Comparison of ENCODE assay signal across 17 cellular contexts in genomic region chr10:89352802-89353201, GRCh38. TPM values are rescaled to one million over a fixed set of nuclear protein-coding genes. Genes with fewer than 3 reads are reported as not detected.
DNase-seq lines count a peak whose midpoint lies in the region; ATAC-seq and TF ChIP-seq lines count a peak whose summit lies in the region.
"Had no signal": no experiment of that assay in that cellular context is flagged by ENCODE, and none has a peak within 500 bp of the region (broad histone marks: within the 10 kb centered on the region; RNA-seq: fewer than 3 reads in every experiment).

No MANE protein-coding gene starts in this region.

- H3K27ac Mint-ChIP-seq in activated CD8-positive, alpha-beta T cell treated with anti-CD3 and anti-CD28 coated beads for 36 hours, result no peak overlapping the region
- H3K27ac Mint-ChIP-seq: activated naive CD8-positive, alpha-beta T cell treated with anti-CD3 and anti-CD28 coated beads, Interleukin-2, amount 10 ng/mL, durations not matched to agents 7 days and 5 days; activated T-cell treated with anti-CD3 and anti-CD28 coated beads, Interleukin-2, amount 50 U/mL, for 24 hours had no signal

- peaks cover 25% of the 10 kb centered on the region for H3K27me3 Mint-ChIP-seq in activated CD8-positive, alpha-beta T cell treated with anti-CD3 and anti-CD28 coated beads for 36 hours

- no peak overlapping the region for H3K4me3 ChIP-seq in RWPE2 (ENCODE audit: severe bottlenecking)
- no peak overlapping the region for H3K4me3 ChIP-seq in sigmoid colon
- no peak overlapping the region for H3K4me3 ChIP-seq in mucosa of descending colon
- H3K4me3 ChIP-seq: BLaER1 treated with 17β-estradiol and CSF1 and Interleukin-3, amounts not matched to agents 10 nM and 100 nM had no signal

- no peak for TF ChIP-seq EP300 in sigmoid colon (IDR thresholded peaks at IDR 0.05)

- intact Hi-C loops in sigmoid colon (cut with DNase I) (no loop called here), mucosa of descending colon (cut with DNase I, micrococcal nuclease) (no loop called here)
- intact Hi-C loops in activated CD8-positive, alpha-beta T cell treated with anti-CD3 and anti-CD28 coated beads for 36 hours (cut with micrococcal nuclease), result no loop called here

- peaks cover 32% of the 10 kb centered on the region for H3K4me1 ChIP-seq in RWPE2 (ENCODE audit: insufficient read depth, poor library complexity, severe bottlenecking)
- peaks cover 0 to 27% (median 25%) of the 10 kb centered on the region in 4 donors for H3K4me1 ChIP-seq in sigmoid colon
- peaks cover 28% of the 10 kb centered on the region for H3K4me1 ChIP-seq in mucosa of descending colon (ENCODE audit: low read depth)

- 84 to 93% methylated on average over 4 of the region's 4 CpGs for WGBS in sigmoid colon, 2 donors

- DNase-seq in ELR (ENCODE audit: low read depth) (peak; percentile 28), RWPE2 (ENCODE audit: low spot score) (no peak), fibroblast of peridontal ligament (ENCODE audit: extremely low read depth) (peak; percentile 27), sigmoid colon (no peak), putamen (ENCODE audit: low spot score) (no peak), mucosa of descending colon (no peak)
- DNase-seq in activated CD8-positive, alpha-beta T cell treated with anti-CD3 and anti-CD28 coated beads for 36 hours, result no peak
- DNase-seq: activated CD4-positive, CD25-positive, alpha-beta regulatory T cell treated with anti-CD3 and anti-CD28 coated beads, Interleukin-2, amount 50 U/mL, for 72 hours; activated naive CD8-positive, alpha-beta T cell treated with anti-CD3 and anti-CD28 coated beads, Interleukin-2, amount 10 ng/mL, durations not matched to agents 7 days and 5 days; activated T-cell treated with anti-CD3 and anti-CD28 coated beads, Interleukin-2, amount 50 U/mL, for 24 hours; DMS79 treated with DMSO at 0.1 percent for 48 hours; midbrain; NCI-H1436 treated with DMSO at 0.1 percent for 48 hours; NCI-H510A; stimulated activated CD4-positive, alpha-beta T cell treated with anti-CD3 and anti-CD28 coated beads, Interleukin-15, amount 100 ng/mL, for 24 hours had no signal

- H3K36me3 Mint-ChIP-seq in activated CD8-positive, alpha-beta T cell treated with anti-CD3 and anti-CD28 coated beads for 36 hours (ENCODE audit: low read depth), result no peaks in the 10 kb centered on the region
- H3K36me3 Mint-ChIP-seq: activated naive CD8-positive, alpha-beta T cell treated with anti-CD3 and anti-CD28 coated beads, Interleukin-2, amount 10 ng/mL, durations not matched to agents 7 days and 5 days had no signal

- H3K4me3 Mint-ChIP-seq in activated CD8-positive, alpha-beta T cell treated with anti-CD3 and anti-CD28 coated beads for 36 hours, result no peak overlapping the region
- H3K4me3 Mint-ChIP-seq: activated naive CD8-positive, alpha-beta T cell treated with anti-CD3 and anti-CD28 coated beads, Interleukin-2, amount 10 ng/mL, durations not matched to agents 7 days and 5 days; activated T-cell treated with anti-CD3 and anti-CD28 coated beads, Interleukin-2, amount 50 U/mL, for 24 hours had no signal

- H3K4me1 Mint-ChIP-seq in activated CD8-positive, alpha-beta T cell treated with anti-CD3 and anti-CD28 coated beads for 36 hours (ENCODE audit: low read depth), result peaks cover 17% of the 10 kb centered on the region

- H3K9me3 Mint-ChIP-seq in activated CD8-positive, alpha-beta T cell treated with anti-CD3 and anti-CD28 coated beads for 36 hours, result peaks cover 3% of the 10 kb centered on the region
- H3K9me3 Mint-ChIP-seq: activated naive CD8-positive, alpha-beta T cell treated with anti-CD3 and anti-CD28 coated beads, Interleukin-2, amount 10 ng/mL, durations not matched to agents 7 days and 5 days had no signal

- CTCF ChIA-PET in activated CD8-positive, alpha-beta T cell treated with anti-CD3 and anti-CD28 coated beads for 36 hours (lab: Charles Lee), result interaction anchor here (0.8 kb wide), 1 partner anchor 51 kb away, joined by 3 read pairs; the partner anchor contains the start of gene IFIT2

- TF ChIP-seq CTCF in RWPE2 (IDR thresholded peaks at IDR 0.05; ENCODE audit: poor library complexity, severe bottlenecking), result no peak
- no peak for TF ChIP-seq CTCF in sigmoid colon (IDR thresholded peaks at IDR 0.05)
- TF ChIP-seq CTCF in activated CD8-positive, alpha-beta T cell treated with anti-CD3 and anti-CD28 coated beads for 36 hours (IDR thresholded peaks at IDR 0.05), result no peak
- no peak for TF ChIP-seq CTCF in mucosa of descending colon (IDR thresholded peaks at IDR 0.05)

- ATAC-seq in RWPE2 (ENCODE audit: low read depth) (no peak), HG03159 (IDR thresholded peaks at IDR 0.05; ENCODE audit: unreplicated experiment) (no peak), mucosa of descending colon (no peak)
- ATAC-seq in activated CD8-positive, alpha-beta T cell treated with anti-CD3 and anti-CD28 coated beads for 36 hours, result no peak

- H3K9me3 ChIP-seq in RWPE2 (ENCODE audit: severe bottlenecking) (no peaks in the 10 kb centered on the region), sigmoid colon (no peaks in the 10 kb centered on the region), mucosa of descending colon (no peaks in the 10 kb centered on the region)

- H3K36me3 ChIP-seq in RWPE2 (ENCODE audit: low read depth) (no peaks in the 10 kb centered on the region), sigmoid colon (no peaks in the 10 kb centered on the region), mucosa of descending colon (ENCODE audit: low read depth) (no peaks in the 10 kb centered on the region)
- H3K36me3 ChIP-seq: BLaER1 treated with 17β-estradiol and CSF1 and Interleukin-3, amounts not matched to agents 10 nM and 100 nM had no signal

- H3K27ac ChIP-seq in RWPE2 (ENCODE audit: poor library complexity, severe bottlenecking), result peak overlapping the region; percentile 90
- H3K27ac ChIP-seq in sigmoid colon, result peak overlapping the region in 3 of 4 donors; percentile 65 to 79 (median 76)

- H3K27me3 ChIP-seq in RWPE2 (ENCODE audit: insufficient read depth, poor library complexity, severe bottlenecking), result no peaks in the 10 kb centered on the region
- no peaks in the 10 kb centered on the region for H3K27me3 ChIP-seq in sigmoid colon
- H3K27me3 ChIP-seq: BLaER1 treated with 17β-estradiol and CSF1 and Interleukin-3, amounts not matched to agents 10 nM and 100 nM had no signal

- POLR2A ChIA-PET in activated CD8-positive, alpha-beta T cell treated with anti-CD3 and anti-CD28 coated beads for 36 hours (lab: Charles Lee), result no interaction called here

- no peak for TF ChIP-seq POLR2A in sigmoid colon (IDR thresholded peaks at IDR 0.05)

RNA-seq across cellular contexts. Expression of gene IFIT3, which starts 25.0 kb away (rescaled TPM):
- 10 to 100 TPM in 2 of 4 donors, 1 to 10 TPM in 2; 8.0 to 20.7 (median 10.5) TPM for total RNA-seq in sigmoid colon
- 10 to 100 TPM in 1 of 3 donors, 1 to 10 TPM in 2; 4.9 to 36.1 (median 7.2) TPM for polyA plus RNA-seq in sigmoid colon
- 10 to 100 TPM; 20.4 to 21.8 TPM for total RNA-seq in activated CD8-positive, alpha-beta T cell treated with anti-CD3 and anti-CD28 coated beads for 36 hours
- total RNA-seq in mucosa of descending colon, result 10 to 100 TPM in 2 of 3 donors, 1 to 10 TPM in 1; 5.8 to 12.7 (median 11.2) TPM

RNA-seq across cellular contexts. Expression of gene IFIT1B, which starts 25.1 kb away (rescaled TPM):
- total RNA-seq in sigmoid colon, result not detected
- not detected for polyA plus RNA-seq in sigmoid colon
- total RNA-seq in activated CD8-positive, alpha-beta T cell treated with anti-CD3 and anti-CD28 coated beads for 36 hours, result not detected
- total RNA-seq in mucosa of descending colon, result not detected
- total RNA-seq: activated naive CD8-positive, alpha-beta T cell treated with anti-CD3 and anti-CD28 coated beads, Interleukin-2, amount 10 ng/mL, durations not matched to agents 7 days and 5 days had no signal

RNA-seq across cellular contexts. Expression of gene IFIT1, which starts 39.6 kb away (rescaled TPM):
- total RNA-seq in sigmoid colon, result 10 to 100 TPM; 11.8 to 33.5 (median 20.9) TPM
- 10 to 100 TPM in 1 of 3 donors, 1 to 10 TPM in 2; 6.9 to 27.1 (median 7.2) TPM for polyA plus RNA-seq in sigmoid colon
- 1 to 10 TPM; 6.1 to 6.3 TPM for total RNA-seq in activated CD8-positive, alpha-beta T cell treated with anti-CD3 and anti-CD28 coated beads for 36 hours
- total RNA-seq in mucosa of descending colon, result 10 to 100 TPM in 1 of 3 donors, 1 to 10 TPM in 2; 6.2 to 21.5 (median 8.3) TPM

RNA-seq across cellular contexts. Expression of gene IFIT2, which starts 51.0 kb away (rescaled TPM):
- 1 to 10 TPM; 2.0 to 6.8 (median 3.2) TPM for total RNA-seq in sigmoid colon
- polyA plus RNA-seq in sigmoid colon, result 10 to 100 TPM in 1 of 3 donors, 1 to 10 TPM in 2; 3.9 to 13.9 (median 6.6) TPM
- total RNA-seq in activated CD8-positive, alpha-beta T cell treated with anti-CD3 and anti-CD28 coated beads for 36 hours, result 10 to 100 TPM; 39.2 to 41.6 TPM
- total RNA-seq in mucosa of descending colon, result 1 to 10 TPM; 6.9 to 7.6 (median 7.5) TPM

Comparison
In these comparisons a context has a peak if more than half of its experiments do, and no peak if none do; other contexts are left out.
1. DNase-seq: peak in ELR (single experiment) and fibroblast of peridontal ligament (single experiment); none in RWPE2 (single experiment), sigmoid colon (single experiment), putamen (single experiment), activated CD8-positive, alpha-beta T cell treated with anti-CD3 and anti-CD28 coated beads for 36 hours (single experiment) and mucosa of descending colon (0 of 3).